Comparison of ENCODE assay signal across 23 cellular contexts in the genomic region with DNA sequence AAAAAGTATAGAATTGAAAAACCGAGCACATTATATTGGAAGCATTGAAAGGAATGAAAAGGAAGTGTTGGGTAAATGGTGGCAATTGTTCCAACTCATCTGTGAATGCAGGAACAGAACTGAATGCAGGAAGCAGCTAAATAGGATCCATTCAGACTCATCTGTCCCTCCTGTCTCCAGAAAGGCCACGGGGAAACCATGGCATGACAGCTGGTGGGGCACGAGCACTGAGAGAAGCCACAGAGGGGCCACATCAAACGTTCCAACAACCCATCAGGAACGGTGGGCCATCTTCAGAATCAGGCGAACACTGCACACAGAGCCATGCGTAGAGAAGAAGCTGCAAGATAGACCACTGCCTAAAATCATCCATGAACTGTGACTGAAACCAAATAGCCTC.
"Had no signal": no experiment of that assay in that cellular context is flagged by ENCODE, and none has a peak within 500 bp of the region (broad histone marks: within the 10 kb centered on the region; RNA-seq: fewer than 3 reads in every experiment).

No MANE protein-coding gene starts in this region.

- H3K4me2 ChIP-seq: neural progenitor cell had no signal

- H3K9me3 Mint-ChIP-seq: dendritic cell treated with granulocyte-macrophage colony-stimulating factor and Interleukin-4, amounts not matched to agents 40 ng/mL and 50 ng/mL, for 4 days; effector memory CD8-positive, alpha-beta T cell; stimulated activated memory B cell treated with anti-CD40 and anti-IgM and Interleukin-4, amounts not matched to agents 10 μg/mL and 1 μg/mL and 100 μg/mL, for 72 hours; stimulated activated naive CD8-positive, alpha-beta T cell treated with anti-CD3 and anti-CD28 coated beads, Interleukin-15, Interleukin-2, amounts not matched to agents 100 ng/mL and 50 ng/mL, for 24 hours had no signal

- H3K4me1 ChIP-seq: esophagus muscularis mucosa, gastroesophageal sphincter, neural progenitor cell, pancreas, prostate gland, spleen, testis, transverse colon had no signal

- H3K27me3 ChIP-seq: esophagus muscularis mucosa, gastroesophageal sphincter, neural progenitor cell, pancreas, spleen, testis, transverse colon had no signal

- H3K4me3 Mint-ChIP-seq: dendritic cell treated with granulocyte-macrophage colony-stimulating factor and Interleukin-4, amounts not matched to agents 40 ng/mL and 50 ng/mL, for 4 days; effector memory CD8-positive, alpha-beta T cell; immature natural killer cell; natural killer cell treated with Interleukin-12 subunit alpha and Interleukin-12 subunit beta and Interleukin-15 and Interleukin-18, amount 100 ng/mL, for 72 hours; neural progenitor cell; stimulated activated memory B cell treated with anti-CD40 and anti-IgM and Interleukin-4, amounts not matched to agents 10 μg/mL and 1 μg/mL and 100 μg/mL, for 72 hours; stimulated activated naive CD8-positive, alpha-beta T cell treated with anti-CD3 and anti-CD28 coated beads, Interleukin-15, Interleukin-2, amounts not matched to agents 100 ng/mL and 50 ng/mL, for 24 hours had no signal

- H3K36me3 ChIP-seq: esophagus muscularis mucosa, gastroesophageal sphincter, neural progenitor cell, pancreas, prostate gland, spleen, transverse colon had no signal

- H3K27me3 Mint-ChIP-seq: dendritic cell treated with granulocyte-macrophage colony-stimulating factor and Interleukin-4, amounts not matched to agents 40 ng/mL and 50 ng/mL, for 4 days; natural killer cell treated with Interleukin-12 subunit alpha and Interleukin-12 subunit beta and Interleukin-15 and Interleukin-18, amount 100 ng/mL, for 72 hours had no signal

- H3K27ac ChIP-seq: epithelial cell of prostate, esophagus muscularis mucosa, gastroesophageal sphincter, neural progenitor cell, pancreas, prostate gland, spleen, testis, transverse colon had no signal

- H3K4me1 Mint-ChIP-seq: immature natural killer cell; neural progenitor cell; stimulated activated memory B cell treated with anti-CD40 and anti-IgM and Interleukin-4, amounts not matched to agents 10 μg/mL and 1 μg/mL and 100 μg/mL, for 72 hours had no signal

- DNase-seq: cerebellar nuclear complex; effector memory CD8-positive, alpha-beta T cell; immature natural killer cell; kidney; mucosa of descending colon; occipital lobe; pancreas; spleen; stimulated activated CD4-positive, alpha-beta T cell treated with anti-CD3 and anti-CD28 coated beads, Interleukin-15, amount 100 ng/mL, for 24 hours; stimulated activated CD4-positive, alpha-beta T cell treated with anti-CD3 and anti-CD28 coated beads, Interleukin-1b, Interleukin-23, amount 100 ng/mL, for 48 hours; stimulated activated CD4-positive, alpha-beta T cell treated with anti-CD3 and anti-CD28 coated beads, Interleukin-4, amount 100 ng/mL, for 24 hours; testis; transverse colon had no signal

- H2AFZ ChIP-seq: neural progenitor cell had no signal

- H3K36me3 Mint-ChIP-seq: natural killer cell treated with Interleukin-12 subunit alpha and Interleukin-12 subunit beta and Interleukin-15 and Interleukin-18, amount 100 ng/mL, for 72 hours; neural progenitor cell; stimulated activated memory B cell treated with anti-CD40 and anti-IgM and Interleukin-4, amounts not matched to agents 10 μg/mL and 1 μg/mL and 100 μg/mL, for 72 hours had no signal

- H3K27ac Mint-ChIP-seq: dendritic cell treated with granulocyte-macrophage colony-stimulating factor and Interleukin-4, amounts not matched to agents 40 ng/mL and 50 ng/mL, for 4 days; effector memory CD8-positive, alpha-beta T cell; immature natural killer cell; natural killer cell treated with Interleukin-12 subunit alpha and Interleukin-12 subunit beta and Interleukin-15 and Interleukin-18, amount 100 ng/mL, for 72 hours; neural progenitor cell; stimulated activated memory B cell treated with anti-CD40 and anti-IgM and Interleukin-4, amounts not matched to agents 10 μg/mL and 1 μg/mL and 100 μg/mL, for 72 hours; stimulated activated naive CD8-positive, alpha-beta T cell treated with anti-CD3 and anti-CD28 coated beads, Interleukin-15, Interleukin-2, amounts not matched to agents 100 ng/mL and 50 ng/mL, for 24 hours had no signal

- H3K4me3 ChIP-seq: esophagus muscularis mucosa, gastroesophageal sphincter, mucosa of descending colon, neural progenitor cell, pancreas, prostate gland, spleen, testis, transverse colon had no signal

- H3K9me3 ChIP-seq: pancreas, prostate gland, testis, transverse colon had no signal

- ATAC-seq: effector memory CD8-positive, alpha-beta T cell; gastroesophageal sphincter; mucosa of descending colon; natural killer cell treated with Interleukin-12 subunit alpha and Interleukin-12 subunit beta and Interleukin-15 and Interleukin-18, amount 100 ng/mL, for 72 hours; pancreas; sciatic nerve; stimulated activated memory B cell treated with anti-CD40 and anti-IgM and Interleukin-4, amounts not matched to agents 10 μg/mL and 1 μg/mL and 100 μg/mL, for 72 hours had no signal

- H3K9ac ChIP-seq: neural progenitor cell had no signal
